18 cellular contexts compared by ENCODE assay signal in genomic region chr4:185421366-185422124, GRCh38. TPM values are rescaled to one million over a fixed set of nuclear protein-coding genes. Genes with fewer than 3 reads are reported as not detected.
DNase-seq lines count a peak whose midpoint lies in the region; ATAC-seq and TF ChIP-seq lines count a peak whose summit lies in the region.
"Had no signal": no experiment of that assay in that cellular context is flagged by ENCODE, and none has a peak within 500 bp of the region (broad histone marks: within the 10 kb centered on the region; RNA-seq: fewer than 3 reads in every experiment).

No MANE protein-coding gene starts in this region.

- TF ChIP-seq RAD21 in SK-N-SH (IDR thresholded peaks at IDR 0.05; ENCODE audit: low read length), result no peak

- H3K27me3 Mint-ChIP-seq in HFFc6 (ENCODE audit: insufficient read depth), result no peaks in the 10 kb centered on the region; the same call in 1 of the 2 replicates
- H3K27me3 Mint-ChIP-seq: CD4-positive, alpha-beta T cell had no signal

- H3K9me3 ChIP-seq in SK-N-SH, result no peaks in the 10 kb centered on the region
- H3K9me3 ChIP-seq: adrenal gland, right lobe of liver had no signal

- peaks cover 34 to 47% of the 10 kb centered on the region in 2 experiments for H3K36me3 ChIP-seq in SK-N-SH (replicated peaks in 1 of 2; ENCODE audit: control insufficient read depth in 1 of 2, insufficient read depth in 2 of 2, low read length in 1 of 2)

- peaks cover 14% of the 10 kb centered on the region for H3K36me3 Mint-ChIP-seq in HFFc6 (ENCODE audit: low read depth)

- peaks cover 37% of the 10 kb centered on the region for H3K4me1 Mint-ChIP-seq in HFFc6 (ENCODE audit: low read depth)

- 83% methylated on average over 2 of the region's 2 CpGs for WGBS in SK-N-SH (ENCODE audit: low lambda C conversion rate)

- CTCF ChIA-PET in SK-N-SH (lab: Yijun Ruan, JAX), result interaction anchor here (1.0 kb wide), 1 partner anchor 600 kb away, joined by 3 read pairs; no protein-coding TSS in a partner anchor

- peak overlapping the region; percentile 12 for H3K4me3 Mint-ChIP-seq in HFFc6
- H3K4me3 Mint-ChIP-seq: activated T-cell treated with anti-CD3 and anti-CD28 coated beads, Interleukin-2, amount 50 U/mL, for 4 hours; nephron progenitor cell had no signal

- H3K4me1 ChIP-seq in SK-N-SH (ENCODE audit: control insufficient read depth in 1 of 2, insufficient read depth in 2 of 2, low read depth in 1 of 2, low read length in 1 of 2), result peaks cover 0 to 8% of the 10 kb centered on the region in 2 experiments; a peak in 2 of 4 replicates

- POLR2A ChIA-PET in SK-N-SH (lab: Yijun Ruan, JAX), result no interaction called here

- DNase-seq in AG10803 (ENCODE audit: low read depth) (peak; percentile 49), HFFc6 (peak; percentile 53), choroid plexus epithelial cell (ENCODE audit: low read depth) (peak; percentile 68), non-pigmented ciliary epithelial cell (ENCODE audit: low read depth) (peak; percentile 47), GM19238 (ENCODE audit: insufficient read length, low spot score) (no peak), SK-N-SH (no peak)
- DNase-seq: activated CD4-positive, alpha-beta T cell treated with anti-CD3 and anti-CD28 coated beads, Interleukin-2, amount 50 U/mL, for 48 hours; activated T-cell treated with anti-CD3 and anti-CD28 coated beads, Interleukin-2, amount 50 U/mL, for 4 hours; CD4-positive, alpha-beta T cell; erythroblast; NCI-H1417; nephron progenitor cell; right lobe of liver had no signal

- no peaks in the 10 kb centered on the region for H3K27me3 ChIP-seq in SK-N-SH (ENCODE audit: insufficient read depth)
- H3K27me3 ChIP-seq: adrenal gland, right lobe of liver had no signal

- TF ChIP-seq EP300 in SK-N-SH (IDR thresholded peaks at IDR 0.05; ENCODE audit: borderline replicate concordance in 1 of 2, low read depth in 1 of 2, low read length in 1 of 2), result no peak

- no peak for ATAC-seq in esophagus mucosa
- no peak for ATAC-seq in GM21529 (IDR thresholded peaks at IDR 0.05; ENCODE audit: unreplicated experiment)
- ATAC-seq: activated T-cell treated with anti-CD3 and anti-CD28 coated beads, Interleukin-2, amount 50 U/mL, for 4 hours; right lobe of liver had no signal

- no peak overlapping the region for H3K4me3 ChIP-seq in AG10803 (ENCODE audit: low read length)
- H3K4me3 ChIP-seq in choroid plexus epithelial cell (ENCODE audit: low read depth, low read length), result no peak overlapping the region
- no peak overlapping the region for H3K4me3 ChIP-seq in SK-N-SH (ENCODE audit: low read depth in 2 of 2, low read length in 1 of 2)
- H3K4me3 ChIP-seq: adrenal gland, lung, right lobe of liver, SK-N-MC had no signal

- TF ChIP-seq CTCF in AG10803 (conservative IDR thresholded peaks at IDR 0.05; ENCODE audit: low read length) (no peak), HFFc6 (IDR thresholded peaks at IDR 0.05) (no peak), choroid plexus epithelial cell (conservative IDR thresholded peaks at IDR 0.05; ENCODE audit: low read depth, low read length) (no peak), SK-N-SH (IDR thresholded peaks at IDR 0.05) (no peak)

- no peak overlapping the region for H3K4me2 ChIP-seq in SK-N-SH

- H4K20me1 ChIP-seq in SK-N-SH (ENCODE audit: insufficient read depth), result no peaks in the 10 kb centered on the region

- H3K9me2 ChIP-seq in SK-N-SH, result no peaks in the 10 kb centered on the region

- H3K27ac ChIP-seq in SK-N-SH (ENCODE audit: low read depth in 2 of 2, low read length in 1 of 2), result no peak overlapping the region
- H3K27ac ChIP-seq: right lobe of liver, SK-N-MC had no signal

- no peaks in the 10 kb centered on the region for H3F3A ChIP-seq in SK-N-SH (replicated peaks; ENCODE audit: insufficient read depth)

- peak overlapping the region; percentile 58 for H3K27ac Mint-ChIP-seq in HFFc6
- H3K27ac Mint-ChIP-seq: CD4-positive, alpha-beta T cell; nephron progenitor cell had no signal

- no peak overlapping the region for H3K9ac ChIP-seq in SK-N-SH

- peaks cover 31% of the 10 kb centered on the region for H3K79me2 ChIP-seq in SK-N-SH (ENCODE audit: insufficient read depth)

- no peak overlapping the region for H2AFZ ChIP-seq in SK-N-SH (ENCODE audit: low read depth)

- no peaks in the 10 kb centered on the region for H3K9me3 Mint-ChIP-seq in HFFc6
- H3K9me3 Mint-ChIP-seq: activated T-cell treated with anti-CD3 and anti-CD28 coated beads, Interleukin-2, amount 50 U/mL, for 4 hours; CD4-positive, alpha-beta T cell; nephron progenitor cell had no signal

TF ChIP-seq in SK-N-SH, 30 proteins besides CTCF, POLR2A, EP300 and RAD21 (continues in another document):
- TF ChIP-seq RXRA (IDR thresholded peaks at IDR 0.05; ENCODE audit: borderline replicate concordance, low read depth), result no peak
- no peak for TF ChIP-seq TEAD4 (IDR thresholded peaks at IDR 0.05; ENCODE audit: borderline replicate concordance, insufficient read depth)
- no peak for TF ChIP-seq NRF1 (IDR thresholded peaks at IDR 0.05; ENCODE audit: low read depth, low read length)
- no peak for TF ChIP-seq TAF1 (IDR thresholded peaks at IDR 0.05; ENCODE audit: borderline replicate concordance, low read depth, low read length)
- TF ChIP-seq MAX (IDR thresholded peaks at IDR 0.05; ENCODE audit: low read depth), result no peak
- no peak for TF ChIP-seq FOXJ3 (CRISPR knock-in tag; IDR thresholded peaks at IDR 0.05)
- TF ChIP-seq IRF3 (IDR thresholded peaks at IDR 0.05; ENCODE audit: low read depth, low read length), result no peak
- no peak for TF ChIP-seq TCF12 (IDR thresholded peaks at IDR 0.05)
- TF ChIP-seq ZBTB33 (IDR thresholded peaks at IDR 0.05; ENCODE audit: borderline replicate concordance, low read depth), result no peak
- no peak for TF ChIP-seq FOSL2 (IDR thresholded peaks at IDR 0.05; ENCODE audit: borderline replicate concordance, low read depth)
- TF ChIP-seq FOXM1 (IDR thresholded peaks at IDR 0.05; ENCODE audit: low read depth), result no peak

RNA-seq across cellular contexts. Expression of gene UFSP2, which starts 4.2 kb away (rescaled TPM):
- 10 to 100 TPM; 23.1 to 35.6 (median 32.5) TPM for total RNA-seq in HFFc6 (2021; fragmentation: NEBNext Ultra II Directional; extraction: Animal tissue kit (Norgen Biotek cat#: 25700))
- total RNA-seq in esophagus mucosa, result 28.3 TPM
- 15.5 and 17.6 TPM in 2 replicates for polyA plus RNA-seq in SK-N-SH (2012; rRNA removed)
- polyA plus RNA-seq in SK-N-SH (2012; cell fraction: cytosol; rRNA removed), result 22.6 and 26.2 TPM in 2 replicates
- polyA plus RNA-seq in SK-N-SH (2012; cell fraction: nucleus; rRNA removed), result 6.9 and 12.0 TPM in 2 replicates

RNA-seq across cellular contexts. Expression of gene ANKRD37, which starts 24.9 kb away (rescaled TPM):
- total RNA-seq in HFFc6 (2021; fragmentation: NEBNext Ultra II Directional; extraction: Animal tissue kit (Norgen Biotek cat#: 25700)), result 10 to 100 TPM in 1 of 6 experiments, 1 to 10 TPM in 5; 3.1 to 11.4 (median 4.1) TPM
- 36.3 TPM for total RNA-seq in esophagus mucosa
- 10.1 and 11.6 TPM in 2 replicates for polyA plus RNA-seq in SK-N-SH (2012; rRNA removed)
- 9.4 and 11.7 TPM in 2 replicates for polyA plus RNA-seq in SK-N-SH (2012; cell fraction: cytosol; rRNA removed)
- 20.5 and 22.3 TPM in 2 replicates for polyA plus RNA-seq in SK-N-SH (2012; cell fraction: nucleus; rRNA removed)

RNA-seq across cellular contexts. Expression of gene LRP2BP, which starts 25.8 kb away (rescaled TPM):
- total RNA-seq in HFFc6 (2021; fragmentation: NEBNext Ultra II Directional; extraction: Animal tissue kit (Norgen Biotek cat#: 25700)), result under 1 TPM; 0.13 to 0.47 (median 0.24) TPM
- total RNA-seq in esophagus mucosa, result 0.60 TPM
- polyA plus RNA-seq in SK-N-SH (2012; rRNA removed), result 0.30 and 0.52 TPM in 2 replicates
- 0.08 and 0.14 TPM in 2 replicates for polyA plus RNA-seq in SK-N-SH (2012; cell fraction: cytosol; rRNA removed)
- 2.5 and 3.8 TPM in 2 replicates for polyA plus RNA-seq in SK-N-SH (2012; cell fraction: nucleus; rRNA removed)

RNA-seq across cellular contexts. Expression of gene CCDC110, which starts 50.0 kb away (rescaled TPM):
- total RNA-seq in HFFc6 (2021; fragmentation: NEBNext Ultra II Directional; extraction: Animal tissue kit (Norgen Biotek cat#: 25700)), result not detected
- total RNA-seq in esophagus mucosa, result 0.20 TPM
- polyA plus RNA-seq in SK-N-SH (2012; rRNA removed), result 0.05 TPM in 1 of 2 replicates, not detected in the other
- 0.05 and 0.12 TPM in 2 replicates for polyA plus RNA-seq in SK-N-SH (2012; cell fraction: cytosol; rRNA removed)
- 0.05 TPM in 1 of 2 replicates, not detected in the other for polyA plus RNA-seq in SK-N-SH (2012; cell fraction: nucleus; rRNA removed)
- total RNA-seq: activated T-cell treated with anti-CD3 and anti-CD28 coated beads, Interleukin-2, amount 50 U/mL, for 4 hours had no signal

Comparison
In these comparisons a context has a peak if more than half of its experiments do, and no peak if none do; other contexts are left out.
1. DNase-seq: peak in AG10803 (single experiment), HFFc6 (single experiment), choroid plexus epithelial cell (single experiment) and non-pigmented ciliary epithelial cell (single experiment); none in GM19238 (single experiment) and SK-N-SH (single experiment).